16 cellular contexts compared by ENCODE assay signal in genomic region chr2:196225213-196225612, GRCh38. TPM values are rescaled to one million over a fixed set of nuclear protein-coding genes. Genes with fewer than 3 reads are reported as not detected.
DNase-seq lines count a peak whose midpoint lies in the region; ATAC-seq and FAIRE-seq lines count a peak whose summit lies in the region.
"Had no signal": no experiment of that assay in that cellular context is flagged by ENCODE, and none has a peak within 500 bp of the region (broad histone marks: within the 10 kb centered on the region; RNA-seq: fewer than 3 reads in every experiment).

No MANE protein-coding gene starts in this region.

- peaks cover 13% of the 10 kb centered on the region for H3K4me1 ChIP-seq in SJCRH30
- H3K4me1 ChIP-seq in aorta (ENCODE audit: control insufficient read depth in 1 of 2, insufficient read depth in 2 of 2, low read length in 2 of 2) = no peaks in the 10 kb centered on the region

- peak overlapping the region; percentile 47 for H3K4me3 Mint-ChIP-seq in activated naive CD4-positive, alpha-beta T cell treated with anti-CD3 and anti-CD28 coated beads, Interleukin-2, amount 50 U/mL, for 24 hours
- H3K4me3 Mint-ChIP-seq: endodermal cell had no signal

- peaks cover 84% of the 10 kb centered on the region for H3K4me1 Mint-ChIP-seq in activated naive CD4-positive, alpha-beta T cell treated with anti-CD3 and anti-CD28 coated beads, Interleukin-2, amount 50 U/mL, for 24 hours
- H3K4me1 Mint-ChIP-seq: endodermal cell had no signal

- H3K27ac ChIP-seq in SJCRH30 (peak overlapping the region; percentile 9), aorta (ENCODE audit: low read depth in 1 of 2, low read length in 2 of 2) (no peak overlapping the region)
- H3K27ac ChIP-seq: PC-9, upper lobe of left lung had no signal

- intact Hi-C loops in aorta (cut with DNase I) = no loop called here

- H3K36me3 Mint-ChIP-seq in activated naive CD4-positive, alpha-beta T cell treated with anti-CD3 and anti-CD28 coated beads, Interleukin-2, amount 50 U/mL, for 24 hours = peaks cover 7% of the 10 kb centered on the region

- 8 to 13% methylated on average over 1 of the region's 1 CpG for WGBS in aorta, 2 donors

- peak; percentile 92 for FAIRE-seq in endometrium (lab: Jason Lieb, UNC)
- FAIRE-seq in urothelium cell line (lab: Jason Lieb, UNC) = no peak

- H3K27me3 ChIP-seq in SJCRH30 (no peaks in the 10 kb centered on the region), aorta (ENCODE audit: control insufficient read depth in 1 of 2, insufficient read depth in 2 of 2, low read length in 1 of 2) (no peaks in the 10 kb centered on the region)
- H3K27me3 ChIP-seq: upper lobe of left lung had no signal

- H3K9me3 ChIP-seq in SJCRH30 (replicated peaks) = no peaks in the 10 kb centered on the region
- no peaks in the 10 kb centered on the region for H3K9me3 ChIP-seq in aorta (ENCODE audit: control insufficient read depth, low read length)
- H3K9me3 ChIP-seq: upper lobe of left lung had no signal

- ATAC-seq in HG02840 (IDR thresholded peaks at IDR 0.05; ENCODE audit: low FRiP score, unreplicated experiment) (no peak), aorta (ENCODE audit: low FRiP score) (no peak)

- H3K27ac Mint-ChIP-seq in activated naive CD4-positive, alpha-beta T cell treated with anti-CD3 and anti-CD28 coated beads, Interleukin-2, amount 50 U/mL, for 24 hours = peak overlapping the region; percentile 71
- H3K27ac Mint-ChIP-seq: endodermal cell had no signal

- no peak for DNase-seq in activated naive CD4-positive, alpha-beta T cell treated with Interleukin-2 at 50 U/mL for 16 hours
- DNase-seq in SJCRH30 = no peak
- peak; percentile 37 for DNase-seq in urothelium cell line (ENCODE audit: low spot score)
- no peak for DNase-seq in aorta
- no peak for DNase-seq in stimulated activated CD4-positive, alpha-beta T cell treated with anti-CD3 and anti-CD28 coated beads, Interleukin-1b, Interleukin-23, amount 100 ng/mL, for 48 hours
- DNase-seq: amygdala, DND-41, endodermal cell, hypothalamus, nucleus accumbens, PC-9, T-helper 9 cell, upper lobe of left lung had no signal

- H3K27me3 Mint-ChIP-seq in activated naive CD4-positive, alpha-beta T cell treated with anti-CD3 and anti-CD28 coated beads, Interleukin-2, amount 50 U/mL, for 24 hours = no peaks in the 10 kb centered on the region

- H3K4me3 ChIP-seq in SJCRH30 (no peak overlapping the region), aorta (ENCODE audit: low read length in 2 of 2) (no peak overlapping the region)
- H3K4me3 ChIP-seq: PC-9, upper lobe of left lung had no signal

- H3K9me3 Mint-ChIP-seq in activated naive CD4-positive, alpha-beta T cell treated with anti-CD3 and anti-CD28 coated beads, Interleukin-2, amount 50 U/mL, for 24 hours = no peaks in the 10 kb centered on the region
- H3K9me3 Mint-ChIP-seq: endodermal cell had no signal

- no peaks in the 10 kb centered on the region for H3K36me3 ChIP-seq in SJCRH30
- no peaks in the 10 kb centered on the region for H3K36me3 ChIP-seq in aorta (ENCODE audit: control insufficient read depth in 1 of 2, insufficient read depth in 2 of 2, low read length in 1 of 2)

RNA-seq across cellular contexts. Expression of gene STK17B, which starts 53.8 kb away (rescaled TPM):
- total RNA-seq in SJCRH30 (2014; rRNA removed; shearing (Covaris generic)) = 138 and 165 TPM in 2 replicates
- 10 to 100 TPM; 26.5 to 30.0 TPM for total RNA-seq in aorta
- 10 to 100 TPM; 17.1 to 17.4 TPM for polyA plus RNA-seq in aorta
